ENCODE assay signal across 15 cellular contexts in genomic region chr12:5348491-5348890, GRCh38.
"Had no signal": no experiment of that assay in that cellular context is flagged by ENCODE, and none has a peak within 500 bp of the region (broad histone marks: within the 10 kb centered on the region; RNA-seq: fewer than 3 reads in every experiment).

No MANE protein-coding gene starts in this region.

- FAIRE-seq: endometrium had no signal

- H3K4me3 Mint-ChIP-seq: activated CD4-positive, alpha-beta memory T cell treated with anti-CD3 and anti-CD28 coated beads for 36 hours; activated naive CD8-positive, alpha-beta T cell treated with anti-CD3 and anti-CD28 coated beads for 36 hours; activated T-cell treated with anti-CD3 and anti-CD28 coated beads, Interleukin-2, amount 50 U/mL, for 72 hours; neural crest cell; T-helper 2 cell treated with Interferon-gamma antibody and Interleukin-4, amounts not matched to agents 5 μg/mL and 100 μg/mL, for 36 hours had no signal

- H3K27ac ChIP-seq: breast epithelium, gastrocnemius medialis, heart right ventricle, ovary, skin epidermis, uterus had no signal

- H3K4me3 ChIP-seq: breast epithelium, gastrocnemius medialis, heart right ventricle, ovary, skin epidermis, uterus had no signal

- DNase-seq: activated CD4-positive, alpha-beta memory T cell treated with anti-CD3 and anti-CD28 coated beads for 36 hours; activated CD4-positive, CD25-positive, alpha-beta regulatory T cell treated with anti-CD3 and anti-CD28 coated beads, Interleukin-2, amount 50 U/mL, for 72 hours; activated gamma-delta T cell treated with Interleukin-2 at 50 U/mL for 16 hours; activated naive CD8-positive, alpha-beta T cell treated with anti-CD3 and anti-CD28 coated beads for 36 hours; activated T-cell treated with anti-CD3 and anti-CD28 coated beads, Interleukin-2, amount 50 U/mL, for 72 hours; gastrocnemius medialis; heart right ventricle; left ventricle myocardium superior; ovary; uterus had no signal

- H3K36me3 ChIP-seq: breast epithelium, gastrocnemius medialis, heart right ventricle, ovary, uterus had no signal

- H3K9me3 ChIP-seq: gastrocnemius medialis, ovary had no signal

- H3K36me3 Mint-ChIP-seq: activated CD4-positive, alpha-beta memory T cell treated with anti-CD3 and anti-CD28 coated beads for 36 hours; activated naive CD8-positive, alpha-beta T cell treated with anti-CD3 and anti-CD28 coated beads for 36 hours had no signal

- H3K27me3 ChIP-seq: breast epithelium, gastrocnemius medialis, ovary, uterus had no signal

- H3K4me1 Mint-ChIP-seq: activated naive CD8-positive, alpha-beta T cell treated with anti-CD3 and anti-CD28 coated beads for 36 hours; neural crest cell had no signal

- ATAC-seq: activated T-cell treated with anti-CD3 and anti-CD28 coated beads, Interleukin-2, amount 50 U/mL, for 72 hours; gastrocnemius medialis; heart right ventricle; left ventricle myocardium superior had no signal

- H3K9me3 Mint-ChIP-seq: T-helper 2 cell treated with Interferon-gamma antibody and Interleukin-4, amounts not matched to agents 5 μg/mL and 100 μg/mL, for 36 hours had no signal

- H3K4me1 ChIP-seq: breast epithelium, gastrocnemius medialis, heart right ventricle, uterus had no signal

- H3K27ac Mint-ChIP-seq: activated CD4-positive, alpha-beta memory T cell treated with anti-CD3 and anti-CD28 coated beads for 36 hours; activated naive CD8-positive, alpha-beta T cell treated with anti-CD3 and anti-CD28 coated beads for 36 hours; activated T-cell treated with anti-CD3 and anti-CD28 coated beads, Interleukin-2, amount 50 U/mL, for 72 hours; T-helper 2 cell treated with Interferon-gamma antibody and Interleukin-4, amounts not matched to agents 5 μg/mL and 100 μg/mL, for 36 hours had no signal
